13 cellular contexts compared by ENCODE assay signal in genomic region chr3:50490438-50490970, GRCh38.
"Had no signal": no experiment of that assay in that cellular context is flagged by ENCODE, and none has a peak within 500 bp of the region (broad histone marks: within the 10 kb centered on the region; RNA-seq: fewer than 3 reads in every experiment).

No MANE protein-coding gene starts in this region.

- H3K27ac ChIP-seq: gastrocnemius medialis, heart right ventricle had no signal

- H3K27me3 Mint-ChIP-seq: naive B cell; stimulated activated naive CD8-positive, alpha-beta T cell treated with anti-CD3 and anti-CD28 coated beads, Interleukin-15, Interleukin-2, amounts not matched to agents 100 ng/mL and 50 ng/mL, for 24 hours; type B pancreatic cell had no signal

- DNase-seq: activated naive CD4-positive, alpha-beta T cell treated with anti-CD3 and anti-CD28 coated beads, Interleukin-2, amount 50 U/mL, for 16 hours; erythroblast; gastrocnemius medialis; heart right ventricle; left colon; mammary epithelial cell; naive B cell; posterior cingulate gyrus; retina; stimulated activated CD4-positive, alpha-beta T cell treated with anti-CD3 and anti-CD28 coated beads, Interleukin-4, amount 100 ng/mL, for 24 hours had no signal

- H3K9me3 Mint-ChIP-seq: naive B cell; stimulated activated naive CD8-positive, alpha-beta T cell treated with anti-CD3 and anti-CD28 coated beads, Interleukin-15, Interleukin-2, amounts not matched to agents 100 ng/mL and 50 ng/mL, for 24 hours; T-helper 2 cell treated with Interferon-gamma antibody and Interleukin-4, amounts not matched to agents 5 μg/mL and 100 μg/mL, for 36 hours; type B pancreatic cell had no signal

- H3K4me3 Mint-ChIP-seq: naive B cell; stimulated activated naive CD8-positive, alpha-beta T cell treated with anti-CD3 and anti-CD28 coated beads, Interleukin-15, Interleukin-2, amounts not matched to agents 100 ng/mL and 50 ng/mL, for 24 hours; T-helper 2 cell treated with Interferon-gamma antibody and Interleukin-4, amounts not matched to agents 5 μg/mL and 100 μg/mL, for 36 hours; type B pancreatic cell had no signal

- H3K9me3 ChIP-seq: gastrocnemius medialis, heart right ventricle had no signal

- H3K27ac Mint-ChIP-seq: naive B cell; stimulated activated naive CD8-positive, alpha-beta T cell treated with anti-CD3 and anti-CD28 coated beads, Interleukin-15, Interleukin-2, amounts not matched to agents 100 ng/mL and 50 ng/mL, for 24 hours; T-helper 2 cell treated with Interferon-gamma antibody and Interleukin-4, amounts not matched to agents 5 μg/mL and 100 μg/mL, for 36 hours; type B pancreatic cell had no signal

- H3K27me3 ChIP-seq: gastrocnemius medialis, heart right ventricle had no signal

- H3K36me3 ChIP-seq: gastrocnemius medialis, heart right ventricle had no signal

- H3K4me3 ChIP-seq: gastrocnemius medialis, heart right ventricle had no signal

- ATAC-seq: gastrocnemius medialis, left colon had no signal

- H3K36me3 Mint-ChIP-seq: naive B cell, type B pancreatic cell had no signal
